In genomic region chr12:14373202-14373601, GRCh38 we compare ENCODE assay signal across 11 cellular contexts. TPM values are rescaled to one million over a fixed set of nuclear protein-coding genes. Genes with fewer than 3 reads are reported as not detected.
DNase-seq lines count a peak whose midpoint lies in the region; FAIRE-seq and TF ChIP-seq lines count a peak whose summit lies in the region.
"Had no signal": no experiment of that assay in that cellular context is flagged by ENCODE, and none has a peak within 500 bp of the region (broad histone marks: within the 10 kb centered on the region; RNA-seq: fewer than 3 reads in every experiment).

No MANE protein-coding gene starts in this region.

- no peak for DNase-seq in CD8-positive, alpha-beta memory T cell
- peak; percentile 20 for DNase-seq in NCI-H69 (lab: John Stamatoyannopoulos, UW)
- no peak for DNase-seq in effector memory CD4-positive, alpha-beta T cell
- DNase-seq in nephron progenitor cell: no peak
- no peak for DNase-seq in amygdala (lab: John Stamatoyannopoulos, UW)
- no peak for DNase-seq in GF-D8 (lab: John Stamatoyannopoulos, UW)
- DNase-seq in NCI-H1417 treated with DMSO at 0.1 percent for 48 hours (lab: John Stamatoyannopoulos, UW): no peak
- no peak for DNase-seq in urothelium cell line (ENCODE audit: low spot score)
- DNase-seq: KG1, mesendoderm, SIG-M5 had no signal

- peaks cover 64 to 83% (median 78%) of the 10 kb centered on the region in 3 donors for H3K4me1 Mint-ChIP-seq in CD8-positive, alpha-beta memory T cell
- peaks cover 29% of the 10 kb centered on the region for H3K4me1 Mint-ChIP-seq in nephron progenitor cell

- H3K4me3 Mint-ChIP-seq in CD8-positive, alpha-beta memory T cell: peak overlapping the region; percentile 2 to 65 (median 20)
- no peak overlapping the region for H3K4me3 Mint-ChIP-seq in nephron progenitor cell

- peaks cover 0 to 6% (median 3%) of the 10 kb centered on the region in 5 donors for H3K9me3 Mint-ChIP-seq in CD8-positive, alpha-beta memory T cell
- H3K9me3 Mint-ChIP-seq in nephron progenitor cell: peaks cover 71% of the 10 kb centered on the region

- H3K27ac ChIP-seq in CD8-positive, alpha-beta memory T cell (ENCODE audit: low read depth, low read length): no peak overlapping the region
- H3K27ac ChIP-seq in effector memory CD4-positive, alpha-beta T cell (ENCODE audit: insufficient read depth, low read length, poor library complexity, severe bottlenecking): peak overlapping the region; percentile 25

- H3K27ac Mint-ChIP-seq in CD8-positive, alpha-beta memory T cell: peak overlapping the region in 7 of 8 donors; percentile 3 to 89 (median 73)
- peak overlapping the region; percentile 3 for H3K27ac Mint-ChIP-seq in nephron progenitor cell

- CTCF ChIA-PET in CD8-positive, alpha-beta memory T cell (lab: Charles Lee): interaction anchor here (1.3 to 5.7 kb wide), 5 partner anchors 8 to 43 kb away, joined by 5 to 32 read pairs (median 7); partner anchors contain the start of gene ATF7IP

- POLR2A ChIA-PET in CD8-positive, alpha-beta memory T cell (lab: Charles Lee): interaction anchor here (0.9 to 5.7 kb wide), 2 partner anchors 11 to 15 kb away, joined by 4 to 38 read pairs; no protein-coding TSS in a partner anchor

- FAIRE-seq in urothelium cell line (lab: Jason Lieb, UNC): no peak

- no peak overlapping the region for H3K4me3 ChIP-seq in CD8-positive, alpha-beta memory T cell (ENCODE audit: low read length)
- no peak overlapping the region for H3K4me3 ChIP-seq in effector memory CD4-positive, alpha-beta T cell (ENCODE audit: insufficient read depth, low read depth, low read length, poor library complexity, severe bottlenecking)

- peaks cover 9 to 32% (median 10%) of the 10 kb centered on the region in 3 donors for H3K36me3 Mint-ChIP-seq in CD8-positive, alpha-beta memory T cell
- H3K36me3 Mint-ChIP-seq in nephron progenitor cell (ENCODE audit: low read depth): peaks cover 85% of the 10 kb centered on the region

- H3K27me3 Mint-ChIP-seq in CD8-positive, alpha-beta memory T cell: no peaks in the 10 kb centered on the region
- no peaks in the 10 kb centered on the region for H3K27me3 Mint-ChIP-seq in nephron progenitor cell (ENCODE audit: low read depth, poor library complexity)

- no peaks in the 10 kb centered on the region for H3K9me3 ChIP-seq in CD8-positive, alpha-beta memory T cell (ENCODE audit: low read length)
- H3K9me3 ChIP-seq in effector memory CD4-positive, alpha-beta T cell (ENCODE audit: control insufficient read depth, low read length): no peaks in the 10 kb centered on the region

- TF ChIP-seq CTCF in nephron progenitor cell (IDR thresholded peaks at IDR 0.05): no peak

- H3K36me3 ChIP-seq in CD8-positive, alpha-beta memory T cell (ENCODE audit: insufficient read depth, low read length): peaks cover 3% of the 10 kb centered on the region
- H3K36me3 ChIP-seq in effector memory CD4-positive, alpha-beta T cell (ENCODE audit: control insufficient read depth, insufficient read depth, low read length): peaks cover under 1% of the 10 kb centered on the region

- no peaks in the 10 kb centered on the region for H3K27me3 ChIP-seq in CD8-positive, alpha-beta memory T cell (ENCODE audit: insufficient read depth, low read length, poor library complexity, severe bottlenecking)
- H3K27me3 ChIP-seq in effector memory CD4-positive, alpha-beta T cell (replicated peaks; ENCODE audit: control insufficient read depth, insufficient read depth, low read length, poor library complexity, severe bottlenecking): no peaks in the 10 kb centered on the region

- peaks cover 74% of the 10 kb centered on the region for H3K4me1 ChIP-seq in CD8-positive, alpha-beta memory T cell (ENCODE audit: insufficient read depth, low read length)
- H3K4me1 ChIP-seq in effector memory CD4-positive, alpha-beta T cell (ENCODE audit: control insufficient read depth, insufficient read depth, low read length, poor library complexity, severe bottlenecking): peaks cover 22% of the 10 kb centered on the region

RNA-seq across cellular contexts. Expression of gene ATF7IP, which starts 7.7 kb away (rescaled TPM):
- total RNA-seq in CD8-positive, alpha-beta memory T cell: 10 to 100 TPM; 84.4 to 94.4 TPM
- polyA plus RNA-seq in CD8-positive, alpha-beta memory T cell: 80.6 TPM
